16 cellular contexts compared by ENCODE assay signal in genomic region chr9:95620296-95620695, GRCh38.
DNase-seq lines count a peak whose midpoint lies in the region; ATAC-seq, FAIRE-seq and TF ChIP-seq lines count a peak whose summit lies in the region.
"Had no signal": no experiment of that assay in that cellular context is flagged by ENCODE, and none has a peak within 500 bp of the region (broad histone marks: within the 10 kb centered on the region; RNA-seq: fewer than 3 reads in every experiment).

No MANE protein-coding gene starts in this region.

- no peak overlapping the region for H3K14ac ChIP-seq in H1 (ENCODE audit: insufficient read length)

- no peak overlapping the region for H2BK12ac ChIP-seq in H1 (ENCODE audit: low read depth, low read length)

- no peak for TF ChIP-seq POLR2A in H1 (IDR thresholded peaks at IDR 0.05; ENCODE audit: control extremely low read depth in 1 of 2, low read depth in 2 of 2, low read length in 2 of 2)

- CTCF ChIA-PET in H1 (lab: Charles Lee; ENCODE audit: partially characterized antibody), result interaction anchor here (0.7 to 2.4 kb wide), 3 partner anchors 107 to 208 kb away, joined by 3 to 6 read pairs (median 5); no protein-coding TSS in a partner anchor

- no peak overlapping the region for H4K91ac ChIP-seq in H1 (replicated peaks; ENCODE audit: insufficient read length, low read length)

- WGBS in H1 (ENCODE audit: extremely low coverage in 1 of 2, insufficient coverage in 1 of 2, insufficient read length in 1 of 2, insufficient replicate concordance in 2 of 2, low coverage in 1 of 2, low lambda C conversion rate in 2 of 2, missing lambda C conversion rate in 1 of 2), 2 experiments, result 93% methylated on average over 10 of the region's 10 CpGs; no CpG with 5 or more reads in 1 of the 2 experiments

- H3K27ac ChIP-seq in H1 (ENCODE audit: low read depth, low read length), result no peak overlapping the region
- H3K27ac ChIP-seq: BLaER1 treated with 17β-estradiol and CSF1 and Interleukin-3, amounts not matched to agents 10 nM and 100 nM; HL-60 had no signal

- POLR2A ChIA-PET in H1 (lab: Charles Lee; ENCODE audit: partially characterized antibody), result interaction anchor here (1.7 kb wide), 1 partner anchor 14 kb away, joined by 3 read pairs; no protein-coding TSS in a partner anchor

- no peaks in the 10 kb centered on the region for H4K20me1 ChIP-seq in H1 (replicated peaks in 1 of 2; ENCODE audit: control insufficient read depth in 1 of 2, insufficient read depth in 2 of 2, low read length in 2 of 2)
- H4K20me1 ChIP-seq: BLaER1 treated with 17β-estradiol and CSF1 and Interleukin-3, amounts not matched to agents 10 nM and 100 nM had no signal

- H3K27me3 ChIP-seq in H1 (replicated peaks in 1 of 4; ENCODE audit: control insufficient read depth in 3 of 4, extremely low read depth in 1 of 4, insufficient read depth in 3 of 4, low read length in 3 of 4), result no peaks in the 10 kb centered on the region
- H3K27me3 ChIP-seq: BLaER1 treated with 17β-estradiol and CSF1 and Interleukin-3, amounts not matched to agents 10 nM and 100 nM had no signal

- H3K9me3 ChIP-seq in H1 (ENCODE audit: insufficient read depth in 2 of 2, low read depth in 1 of 2, low read length in 1 of 2), result no peaks in the 10 kb centered on the region
- no peaks in the 10 kb centered on the region for H3K9me3 ChIP-seq in mucosa of descending colon

- TF ChIP-seq CTCF in H1 (IDR thresholded peaks at IDR 0.05; ENCODE audit: control extremely low read depth in 1 of 3, insufficient read depth in 1 of 3, low read depth in 1 of 3, low read length in 3 of 3) (no peak), mucosa of descending colon (IDR thresholded peaks at IDR 0.05) (no peak)

- H2BK5ac ChIP-seq in H1 (ENCODE audit: low read depth, low read length), result no peak overlapping the region

- H2AK5ac ChIP-seq in H1 (ENCODE audit: low read depth, low read length), result no peak overlapping the region

- no peak overlapping the region for H3K18ac ChIP-seq in H1 (ENCODE audit: extremely low read depth, low read length)

- H3K23me2 ChIP-seq in H1 (ENCODE audit: low read depth, low read length), result 0 out of 2 replicates have a peak, but pooled peaks cover 1% of the 10 kb centered on the region

- no peak overlapping the region for H3K4me2 ChIP-seq in H1 (ENCODE audit: insufficient read depth in 1 of 2, low read depth in 2 of 2, low read length in 2 of 2)

- ATAC-seq in mucosa of descending colon (peak; percentile 49), HG03354 (IDR thresholded peaks at IDR 0.05; ENCODE audit: poor library complexity, severe bottlenecking, unreplicated experiment) (no peak), sciatic nerve (no peak)
- ATAC-seq: CD8-positive, alpha-beta T cell had no signal

- H3K36me3 ChIP-seq in H1 (ENCODE audit: control insufficient read depth in 2 of 4, insufficient read depth in 4 of 4, low read length in 3 of 4), result no peaks in the 10 kb centered on the region
- H3K36me3 ChIP-seq in mucosa of descending colon (ENCODE audit: low read depth), result no peaks in the 10 kb centered on the region
- H3K36me3 ChIP-seq: BLaER1 treated with 17β-estradiol and CSF1 and Interleukin-3, amounts not matched to agents 10 nM and 100 nM; HAP-1 had no signal

- H3K56ac ChIP-seq in H1 (replicated peaks; ENCODE audit: insufficient read length, low read depth, low read length), result no peak overlapping the region

- no peak overlapping the region for H3K4ac ChIP-seq in H1 (replicated peaks; ENCODE audit: insufficient read length, low read depth, low read length)

- H3K4me3 ChIP-seq in H1 (ENCODE audit: extremely low read depth in 1 of 4, insufficient read depth in 2 of 4, low read depth in 3 of 4, low read length in 4 of 4) (no peak overlapping the region), mucosa of descending colon (no peak overlapping the region)
- H3K4me3 ChIP-seq: BLaER1 treated with 17β-estradiol and CSF1 and Interleukin-3, amounts not matched to agents 10 nM and 100 nM; HAP-1 had no signal

- H4K5ac ChIP-seq in H1 (ENCODE audit: insufficient read length, low read depth, low read length), result no peak overlapping the region

- H4K8ac ChIP-seq in H1 (ENCODE audit: extremely low read depth, insufficient read depth, low read length), result peak overlapping the region; percentile 29; the same call in 1 of the 2 replicates

- no peak overlapping the region for H2AFZ ChIP-seq in H1 (ENCODE audit: low read length)

- H3K9ac ChIP-seq in H1 (replicated peaks in 1 of 4; ENCODE audit: extremely low read depth in 1 of 4, low read depth in 3 of 4, low read length in 3 of 4), result no peak overlapping the region
- H3K9ac ChIP-seq: BLaER1 treated with 17β-estradiol and CSF1 and Interleukin-3, amounts not matched to agents 10 nM and 100 nM had no signal

- FAIRE-seq in H1 (lab: Jason Lieb, UNC), result no peak
- FAIRE-seq: G401.6, GM12892, GM18507 had no signal

- DNase-seq in NCI-H82 (lab: John Stamatoyannopoulos, UW) (peak; percentile 3), NCI-H82 treated with DMSO at 0.1 percent for 48 hours (lab: John Stamatoyannopoulos, UW; ENCODE audit: unreplicated experiment) (no peak), H1 (ENCODE audit: low read depth in 1 of 2, low spot score in 2 of 2) (no peak), mucosa of descending colon (peak in 2 of 3 donors; percentile 19 to 37), sciatic nerve (ENCODE audit: low spot score) (no peak)
- no peak for DNase-seq in activated CD4-positive, alpha-beta T cell treated with anti-CD3 and anti-CD28 coated beads, Interleukin-2, amount 50 U/mL, for 1 hour
- DNase-seq: 8988T; Calu3; CD8-positive, alpha-beta T cell had no signal

- intact Hi-C loops in mucosa of descending colon (cut with DNase I, micrococcal nuclease) (no loop called here), sciatic nerve (cut with DNase I) (no loop called here)

- no peaks in the 10 kb centered on the region for H3K79me2 ChIP-seq in H1 (ENCODE audit: control insufficient read depth in 1 of 2, insufficient read depth in 2 of 2, low read length in 2 of 2)

- TF ChIP-seq RAD21 in H1 (IDR thresholded peaks at IDR 0.05 in 1 of 2, conservative IDR thresholded peaks at IDR 0.05 in 1 of 2; ENCODE audit: low read depth in 2 of 2, low read length in 2 of 2), result no peak

- no peak for TF ChIP-seq EP300 in H1 (IDR thresholded peaks at IDR 0.05; ENCODE audit: borderline replicate concordance in 1 of 2, low read depth in 2 of 2, low read length in 2 of 2)

- no peak overlapping the region for H2BK15ac ChIP-seq in H1 (ENCODE audit: low read length)

- no peak overlapping the region for H2BK20ac ChIP-seq in H1 (ENCODE audit: low read length)

- H3K23ac ChIP-seq in H1 (ENCODE audit: insufficient read length), result no peak overlapping the region

- H3K4me1 ChIP-seq in H1 (replicated peaks in 1 of 4; ENCODE audit: control insufficient read depth in 3 of 4, insufficient read depth in 4 of 4, low read length in 3 of 4), result no peaks in the 10 kb centered on the region
- H3K4me1 ChIP-seq in mucosa of descending colon (ENCODE audit: low read depth), result no peaks in the 10 kb centered on the region

- no peaks in the 10 kb centered on the region; the same call in 1 of the 2 replicates for H3K79me1 ChIP-seq in H1 (ENCODE audit: low read depth, low read length)

- H2BK120ac ChIP-seq in H1 (replicated peaks; ENCODE audit: low read depth, low read length), result no peak overlapping the region

TF ChIP-seq in H1, 55 proteins besides CTCF, POLR2A, EP300 and RAD21 (continues in another document):
- TF ChIP-seq KDM5A (IDR thresholded peaks at IDR 0.05; ENCODE audit: low read length), result no peak
- no peak for TF ChIP-seq NANOG (IDR thresholded peaks at IDR 0.05; ENCODE audit: insufficient read depth, low read depth, low read length, poor library complexity, severe bottlenecking)

Comparison
In these comparisons a context has a peak if more than half of its experiments do, and no peak if none do; other contexts are left out.
1. DNase-seq: peak in NCI-H82 (single experiment) and mucosa of descending colon (2 of 3); none in NCI-H82 treated with DMSO at 0.1 percent for 48 hours (single experiment), H1 (0 of 2), activated CD4-positive, alpha-beta T cell treated with anti-CD3 and anti-CD28 coated beads, Interleukin-2, amount 50 U/mL, for 1 hour (single experiment) and sciatic nerve (single experiment).